In the genomic region with DNA sequence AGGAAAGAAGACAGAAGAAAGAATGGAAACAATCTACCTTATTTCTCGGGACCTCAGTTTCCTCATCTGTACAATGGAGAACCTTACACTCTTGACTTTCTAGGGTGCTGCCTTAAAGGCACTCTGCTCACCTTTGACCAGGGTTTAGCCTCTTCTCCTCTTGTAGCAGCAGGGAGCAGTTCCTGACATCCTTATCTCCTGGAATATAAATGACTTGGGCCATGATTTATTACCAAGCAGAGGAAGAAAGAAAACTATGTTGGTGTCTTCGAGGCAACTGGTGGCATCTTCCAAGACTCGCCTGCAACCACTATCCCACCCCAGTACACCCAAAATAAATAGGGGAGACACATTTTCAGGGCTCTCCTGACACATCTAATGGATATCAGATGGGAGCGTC, we compare ENCODE assay signal across 20 cellular contexts.
A peak's percentile ranks its signal among the peaks of the same experiment; 100 is the strongest.
DNase-seq lines count a peak whose midpoint lies in the region; ATAC-seq, FAIRE-seq and TF ChIP-seq lines count a peak whose summit lies in the region.
"Had no signal": no experiment of that assay in that cellular context is flagged by ENCODE, and none has a peak within 500 bp of the region (broad histone marks: within the 10 kb centered on the region; RNA-seq: fewer than 3 reads in every experiment).

No MANE protein-coding gene starts in this region.

- peak overlapping the region in 2 of 3 experiments; percentile 47 for H3K27ac Mint-ChIP-seq in nephron
- H3K27ac Mint-ChIP-seq in osteocyte (ENCODE audit: unreplicated experiment) = no peak overlapping the region
- H3K27ac Mint-ChIP-seq: CD4-positive, CD25-positive, alpha-beta regulatory T cell had no signal

- POLR2A ChIA-PET in HEK293T (lab: Yijun Ruan, JAX) = no interaction called here
- POLR2A ChIA-PET in H1 (lab: Charles Lee; ENCODE audit: partially characterized antibody) = interaction anchor here (1.0 kb wide), 1 partner anchor 41 kb away, joined by 3 read pairs; no protein-coding TSS in a partner anchor

- H3K4ac ChIP-seq in H1 (replicated peaks; ENCODE audit: insufficient read length, low read depth, low read length) = no peak overlapping the region

- no peak overlapping the region for H3K4me3 Mint-ChIP-seq in nephron
- H3K4me3 Mint-ChIP-seq in osteocyte (ENCODE audit: unreplicated experiment) = no peak overlapping the region
- H3K4me3 Mint-ChIP-seq: CD4-positive, CD25-positive, alpha-beta regulatory T cell had no signal

- TF ChIP-seq CTCF in H1 (IDR thresholded peaks at IDR 0.05; ENCODE audit: control extremely low read depth in 1 of 3, insufficient read depth in 1 of 3, low read depth in 1 of 3, low read length in 3 of 3) = no peak
- no peak for TF ChIP-seq CTCF in nephron (IDR thresholded peaks at IDR 0.05; ENCODE audit: unreplicated experiment in 3 of 3)
- TF ChIP-seq CTCF in osteocyte (IDR thresholded peaks at IDR 0.05) = no peak

- no peak overlapping the region for H2BK12ac ChIP-seq in H1 (ENCODE audit: low read depth, low read length)

- H3K79me1 ChIP-seq in H1 (ENCODE audit: low read depth, low read length) = no peaks in the 10 kb centered on the region

- no peak overlapping the region for H4K91ac ChIP-seq in H1 (replicated peaks; ENCODE audit: insufficient read length, low read length)

- H3K4me1 Mint-ChIP-seq in nephron (peaks cover 39% of the 10 kb centered on the region), osteocyte (ENCODE audit: unreplicated experiment) (no peaks in the 10 kb centered on the region)
- H3K4me1 Mint-ChIP-seq: CD4-positive, CD25-positive, alpha-beta regulatory T cell had no signal

- no peak for TF ChIP-seq EP300 in H1 (IDR thresholded peaks at IDR 0.05; ENCODE audit: borderline replicate concordance in 1 of 2, low read depth in 2 of 2, low read length in 2 of 2)

- no peak overlapping the region for H4K8ac ChIP-seq in H1 (ENCODE audit: extremely low read depth, insufficient read depth, low read length)

- H3K9me3 Mint-ChIP-seq in nephron (no peaks in the 10 kb centered on the region), osteocyte (ENCODE audit: unreplicated experiment) (no peaks in the 10 kb centered on the region)

- H3K79me2 ChIP-seq in H1 (ENCODE audit: control insufficient read depth in 1 of 2, insufficient read depth in 2 of 2, low read length in 2 of 2) = no peaks in the 10 kb centered on the region

- no peak overlapping the region for H3K4me3 ChIP-seq in H1 (ENCODE audit: extremely low read depth in 1 of 4, insufficient read depth in 2 of 4, low read depth in 3 of 4, low read length in 4 of 4)
- no peak overlapping the region for H3K4me3 ChIP-seq in small intestine (ENCODE audit: low read depth in 1 of 2, low read length in 2 of 2)
- H3K4me3 ChIP-seq: SJSA1 had no signal

- H3K23me2 ChIP-seq in H1 (ENCODE audit: low read depth, low read length) = no peaks in the 10 kb centered on the region

- no peak overlapping the region for H2BK15ac ChIP-seq in H1 (ENCODE audit: low read length)

- no peak overlapping the region for H4K5ac ChIP-seq in H1 (ENCODE audit: insufficient read length, low read depth, low read length)

- CTCF ChIA-PET in HEK293T (lab: Yijun Ruan, JAX) = no interaction called here
- CTCF ChIA-PET in H1 (lab: Charles Lee; ENCODE audit: partially characterized antibody) = interaction anchor here (0.9 to 4.7 kb wide), 5 partner anchors 37 to 183 kb away, joined by 3 to 23 read pairs (median 4); no protein-coding TSS in a partner anchor

- H3K23ac ChIP-seq in H1 (ENCODE audit: insufficient read length) = no peak overlapping the region

- H2BK20ac ChIP-seq in H1 (ENCODE audit: low read length) = 0 out of 2 replicates have a peak overlapping the region, but pooled peaks have one; percentile 87

- H3K27ac ChIP-seq in H1 (ENCODE audit: low read depth, low read length) (no peak overlapping the region), small intestine (ENCODE audit: low read depth in 1 of 2, low read length in 1 of 2) (peak overlapping the region in 1 of 2 donors; percentile 28)
- H3K27ac ChIP-seq: SJSA1 had no signal

- no peaks in the 10 kb centered on the region for H3K27me3 ChIP-seq in H1 (replicated peaks in 1 of 4; ENCODE audit: control insufficient read depth in 3 of 4, extremely low read depth in 1 of 4, insufficient read depth in 3 of 4, low read length in 3 of 4)
- H3K27me3 ChIP-seq in small intestine (ENCODE audit: control insufficient read depth in 2 of 2, insufficient read depth in 2 of 2, low read length in 2 of 2) = no peaks in the 10 kb centered on the region
- H3K27me3 ChIP-seq: SJSA1 had no signal

- no peak overlapping the region for H2AFZ ChIP-seq in H1 (ENCODE audit: low read length)

- H3K36me3 Mint-ChIP-seq in nephron (ENCODE audit: low read depth) (no peaks in the 10 kb centered on the region), osteocyte (ENCODE audit: unreplicated experiment) (no peaks in the 10 kb centered on the region)
- H3K36me3 Mint-ChIP-seq: CD4-positive, CD25-positive, alpha-beta regulatory T cell had no signal

- no peak overlapping the region for H2BK120ac ChIP-seq in H1 (replicated peaks; ENCODE audit: low read depth, low read length)

- H3K9me3 ChIP-seq in H1 (ENCODE audit: insufficient read depth in 2 of 2, low read depth in 1 of 2, low read length in 1 of 2) (no peaks in the 10 kb centered on the region), small intestine (ENCODE audit: control insufficient read depth, low read depth) (no peaks in the 10 kb centered on the region)
- H3K9me3 ChIP-seq: SJSA1 had no signal

- no peak overlapping the region for H3K9ac ChIP-seq in H1 (replicated peaks in 1 of 4; ENCODE audit: extremely low read depth in 1 of 4, low read depth in 3 of 4, low read length in 3 of 4)

- DNase-seq in HEK293T (ENCODE audit: extremely low spot score) (no peak), H1 (ENCODE audit: low read depth in 1 of 2, low spot score in 2 of 2) (no peak), small intestine (peak; percentile 83), NCI-H774 (lab: John Stamatoyannopoulos, UW) (no peak), osteocyte (ENCODE audit: extremely low spot score, unreplicated experiment) (no peak)
- DNase-seq: CD4-positive, CD25-positive, alpha-beta regulatory T cell; DMS153; DND-41; KG1; MM.1S; NCI-H2029 treated with DMSO at 0.1 percent for 48 hours; NCI-H2227 treated with DMSO at 0.1 percent for 48 hours; NCI-H526 treated with DMSO at 0.1 percent for 48 hours; RPMI8226 had no signal

- H3K36me3 ChIP-seq in H1 (ENCODE audit: control insufficient read depth in 2 of 4, insufficient read depth in 4 of 4, low read length in 3 of 4) (no peaks in the 10 kb centered on the region), small intestine (ENCODE audit: control insufficient read depth in 2 of 2, insufficient read depth in 2 of 2, low read length in 2 of 2) (no peaks in the 10 kb centered on the region)
- H3K36me3 ChIP-seq: SJSA1 had no signal

- no peak for TF ChIP-seq RAD21 in H1 (IDR thresholded peaks at IDR 0.05 in 1 of 2, conservative IDR thresholded peaks at IDR 0.05 in 1 of 2; ENCODE audit: low read depth in 2 of 2, low read length in 2 of 2)

- no peak overlapping the region for H3K4me2 ChIP-seq in H1 (ENCODE audit: insufficient read depth in 1 of 2, low read depth in 2 of 2, low read length in 2 of 2)

- no peak overlapping the region for H3K56ac ChIP-seq in H1 (replicated peaks; ENCODE audit: insufficient read length, low read depth, low read length)

- H3K14ac ChIP-seq in H1 (ENCODE audit: insufficient read length) = no peak overlapping the region

- no peak overlapping the region for H2AK5ac ChIP-seq in H1 (ENCODE audit: low read depth, low read length)

- 91% methylated on average over 4 of the region's 4 CpGs; no CpG with 5 or more reads in 1 of the 2 experiments for WGBS in H1 (ENCODE audit: extremely low coverage in 1 of 2, insufficient coverage in 1 of 2, insufficient read length in 1 of 2, insufficient replicate concordance in 2 of 2, low coverage in 1 of 2, low lambda C conversion rate in 2 of 2, missing lambda C conversion rate in 1 of 2), 2 experiments
- WGBS in small intestine, 3 donors = 19 to 43% (median 42%) methylated on average over 4 of the region's 4 CpGs

- TF ChIP-seq POLR2A in H1 (IDR thresholded peaks at IDR 0.05; ENCODE audit: control extremely low read depth in 1 of 2, low read depth in 2 of 2, low read length in 2 of 2) = no peak

- H3K18ac ChIP-seq in H1 (ENCODE audit: extremely low read depth, low read length) = 0 out of 2 replicates have a peak overlapping the region, but pooled peaks have one; percentile 39

- H3K4me1 ChIP-seq in H1 (replicated peaks in 1 of 4; ENCODE audit: control insufficient read depth in 3 of 4, insufficient read depth in 4 of 4, low read length in 3 of 4) (peaks cover 0 to 12% (median 4%) of the 10 kb centered on the region in 4 experiments; a peak in 2 of 7 replicates), small intestine (ENCODE audit: control insufficient read depth in 2 of 2, insufficient read depth in 1 of 2, low read depth in 1 of 2, low read length in 1 of 2) (peaks cover 7 to 10% of the 10 kb centered on the region in 2 donors)
- H3K4me1 ChIP-seq: SJSA1 had no signal

- ATAC-seq in HG02981 (IDR thresholded peaks at IDR 0.05; ENCODE audit: unreplicated experiment) = no peak

- H3K27me3 Mint-ChIP-seq in nephron (ENCODE audit: low read depth) = peaks cover 14% of the 10 kb centered on the region
- H3K27me3 Mint-ChIP-seq in osteocyte (ENCODE audit: unreplicated experiment) = no peaks in the 10 kb centered on the region

- no peak overlapping the region for H2BK5ac ChIP-seq in H1 (ENCODE audit: low read depth, low read length)

- no peaks in the 10 kb centered on the region for H4K20me1 ChIP-seq in H1 (replicated peaks in 1 of 2; ENCODE audit: control insufficient read depth in 1 of 2, insufficient read depth in 2 of 2, low read length in 2 of 2)

- no peak for FAIRE-seq in H1 (lab: Jason Lieb, UNC)
- no peak for FAIRE-seq in small intestine (lab: Jason Lieb, UNC)
- FAIRE-seq: GM12892, GM19239, H54 had no signal

TF ChIP-seq in H1, 55 proteins besides CTCF, POLR2A, EP300 and RAD21:
- TF ChIP-seq BRCA1 (IDR thresholded peaks at IDR 0.05; ENCODE audit: low read depth, low read length) = no peak
- TF ChIP-seq RBBP5 (IDR thresholded peaks at IDR 0.05; ENCODE audit: borderline replicate concordance, low read depth, low read length) = no peak
- TF ChIP-seq, protein P1, sequence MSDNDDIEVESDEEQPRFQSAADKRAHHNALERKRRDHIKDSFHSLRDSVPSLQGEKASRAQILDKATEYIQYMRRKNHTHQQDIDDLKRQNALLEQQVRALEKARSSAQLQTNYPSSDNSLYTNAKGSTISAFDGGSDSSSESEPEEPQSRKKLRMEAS (IDR thresholded peaks at IDR 0.05) = no peak
